16 cellular contexts compared by ENCODE assay signal in the genomic region with DNA sequence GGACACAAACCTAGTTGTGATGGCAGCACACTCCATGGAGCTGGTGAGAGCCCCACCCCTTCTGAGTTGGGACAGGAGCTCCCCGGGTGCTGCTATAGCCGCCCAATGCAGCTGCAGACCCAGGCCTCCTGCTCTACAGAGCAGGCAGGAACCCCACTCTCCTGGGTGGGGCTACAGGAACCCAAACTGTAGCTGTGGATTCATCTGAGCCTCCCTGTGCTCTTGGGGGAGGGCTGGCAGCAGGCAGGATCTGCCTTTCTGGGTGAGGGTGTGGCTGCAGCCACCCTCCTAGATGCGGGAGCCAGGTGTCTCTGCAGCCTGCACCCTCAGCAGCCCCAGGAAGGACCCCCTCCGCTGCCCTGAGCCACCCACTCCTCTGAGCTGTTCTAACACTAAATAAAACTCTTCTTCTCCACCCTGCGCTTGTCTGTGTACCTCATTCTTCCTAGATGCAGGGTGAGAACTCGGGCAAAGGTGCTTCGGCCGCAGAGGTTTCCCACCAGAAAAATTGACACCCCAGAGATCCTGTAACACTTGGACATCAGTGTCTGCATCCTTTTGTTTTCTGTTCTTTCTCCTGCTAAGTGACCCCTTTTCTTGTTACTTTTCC. TPM values are rescaled to one million over a fixed set of nuclear protein-coding genes. Genes with fewer than 3 reads are reported as not detected.
DNase-seq lines count a peak whose midpoint lies in the region; ATAC-seq and TF ChIP-seq lines count a peak whose summit lies in the region.
"Had no signal": no experiment of that assay in that cellular context is flagged by ENCODE, and none has a peak within 500 bp of the region (broad histone marks: within the 10 kb centered on the region; RNA-seq: fewer than 3 reads in every experiment).

No MANE protein-coding gene starts in this region.

- no peaks in the 10 kb centered on the region for H3K9me3 ChIP-seq in SK-N-SH
- H3K9me3 ChIP-seq in gastroesophageal sphincter, result no peaks in the 10 kb centered on the region
- H3K9me3 ChIP-seq: colonic mucosa had no signal

- peak overlapping the region; percentile 51; the same call in 1 of the 2 replicates for H3K4me2 ChIP-seq in SK-N-SH

- intact Hi-C loops in sciatic nerve (cut with DNase I), result no loop called here

- CTCF ChIA-PET in SK-N-SH (lab: Yijun Ruan, JAX), result interaction anchor here (1.2 kb wide), 1 partner anchor 153 kb away, joined by 3 read pairs; no protein-coding TSS in a partner anchor

- TF ChIP-seq POLR2A in gastroesophageal sphincter (IDR thresholded peaks at IDR 0.05), result no peak

- H3K27me3 ChIP-seq in ACC112 (ENCODE audit: insufficient read depth, low read length) (no peaks in the 10 kb centered on the region), SK-N-SH (ENCODE audit: insufficient read depth) (no peaks in the 10 kb centered on the region), gastroesophageal sphincter (no peaks in the 10 kb centered on the region)
- H3K27me3 ChIP-seq: colonic mucosa had no signal

- POLR2A ChIA-PET in SK-N-SH (lab: Yijun Ruan, JAX), result no interaction called here

- H3F3A ChIP-seq in SK-N-SH (replicated peaks; ENCODE audit: insufficient read depth), result peaks cover 6% of the 10 kb centered on the region

- H3K9ac ChIP-seq in SK-N-SH, result peak overlapping the region; percentile 44; the same call in 1 of the 2 replicates

- H3K36me3 ChIP-seq in ACC112 (ENCODE audit: insufficient read depth, low read length) (no peaks in the 10 kb centered on the region), SK-N-SH (replicated peaks in 1 of 2; ENCODE audit: control insufficient read depth in 1 of 2, insufficient read depth in 2 of 2, low read length in 1 of 2) (no peaks in the 10 kb centered on the region), gastroesophageal sphincter (no peaks in the 10 kb centered on the region)
- H3K36me3 ChIP-seq: colonic mucosa had no signal

- TF ChIP-seq CTCF in SK-N-SH (IDR thresholded peaks at IDR 0.05) (no peak), gastroesophageal sphincter (IDR thresholded peaks at IDR 0.05) (no peak)

- no peak overlapping the region for H3K4me3 ChIP-seq in ACC112 (ENCODE audit: low read depth, low read length)
- no peak overlapping the region for H3K4me3 ChIP-seq in SK-N-SH (ENCODE audit: low read depth in 2 of 2, low read length in 1 of 2)
- no peak overlapping the region for H3K4me3 ChIP-seq in gastroesophageal sphincter
- H3K4me3 ChIP-seq: colonic mucosa had no signal

- ATAC-seq in gastroesophageal sphincter (peak; percentile 11), sciatic nerve (peak; percentile 25)

- no peak for TF ChIP-seq EP300 in SK-N-SH (IDR thresholded peaks at IDR 0.05; ENCODE audit: borderline replicate concordance in 1 of 2, low read depth in 1 of 2, low read length in 1 of 2)
- no peak for TF ChIP-seq EP300 in gastroesophageal sphincter (IDR thresholded peaks at IDR 0.05)

- no peaks in the 10 kb centered on the region for H4K20me1 ChIP-seq in SK-N-SH (ENCODE audit: insufficient read depth)

- no peaks in the 10 kb centered on the region for H3K9me2 ChIP-seq in SK-N-SH

- H2AFZ ChIP-seq in ACC112 (ENCODE audit: low read length, unreplicated experiment) (peak overlapping the region; percentile 86), SK-N-SH (ENCODE audit: low read depth) (peak overlapping the region; percentile 94)

- H3K27ac ChIP-seq in ACC112 (ENCODE audit: low read depth, low read length) (no peak overlapping the region), SK-N-SH (ENCODE audit: low read depth in 2 of 2, low read length in 1 of 2) (peak overlapping the region; percentile 44 to 59; a peak in 3 of 4 replicates), gastroesophageal sphincter (peak overlapping the region in 3 of 4 donors; percentile 72 to 74 (median 74))
- H3K27ac ChIP-seq: colonic mucosa had no signal

- no peak for DNase-seq in SK-N-SH
- DNase-seq in sciatic nerve (ENCODE audit: low spot score), result no peak
- DNase-seq in MV-4-11 (lab: John Stamatoyannopoulos, UW), result no peak
- DNase-seq in ureter (ENCODE audit: low spot score), result no peak
- no peak for DNase-seq in HK-2 (ENCODE audit: unreplicated experiment)
- no peak for DNase-seq in mucosa of gallbladder (ENCODE audit: low spot score)
- DNase-seq: activated CD4-positive, alpha-beta T cell treated with anti-CD3 and anti-CD28 coated beads, Interleukin-2, amount 10 ng/mL, durations not matched to agents 7 days and 5 days; activated T-cell treated with anti-CD3 and anti-CD28 coated beads, Interleukin-2, amount 50 U/mL, for 4 hours; colonic mucosa; GF-D8; midbrain; NCI-H1417; NCI-H524; stimulated activated CD4-positive, alpha-beta T cell treated with anti-CD3 and anti-CD28 coated beads, Interleukin-4, amount 100 ng/mL, for 4 hours had no signal

- WGBS in SK-N-SH (ENCODE audit: low lambda C conversion rate), result 90% methylated on average over 7 of the region's 8 CpGs
- WGBS in gastroesophageal sphincter (ENCODE audit: low coverage in 1 of 2), 2 donors, result 80 to 84% methylated on average over 1 to 4 of the region's 8 CpGs

- H3K4me1 ChIP-seq in ACC112 (ENCODE audit: control insufficient read depth, insufficient read depth, low read length, unreplicated experiment) (peaks cover 13% of the 10 kb centered on the region), SK-N-SH (ENCODE audit: control insufficient read depth in 1 of 2, insufficient read depth in 2 of 2, low read depth in 1 of 2, low read length in 1 of 2) (peaks cover 0 to 8% of the 10 kb centered on the region in 2 experiments; a peak in 3 of 4 replicates), gastroesophageal sphincter (peaks cover 0 to 42% (median 13%) of the 10 kb centered on the region in 3 donors)
- H3K4me1 ChIP-seq: colonic mucosa had no signal

- no peak for TF ChIP-seq RAD21 in SK-N-SH (IDR thresholded peaks at IDR 0.05; ENCODE audit: low read length)

- H3K79me2 ChIP-seq in ACC112 (ENCODE audit: control insufficient read depth, insufficient read depth, low read length, unreplicated experiment) (no peaks in the 10 kb centered on the region), SK-N-SH (ENCODE audit: insufficient read depth) (no peaks in the 10 kb centered on the region)

TF ChIP-seq in SK-N-SH, 30 proteins besides CTCF, POLR2A, EP300 and RAD21:
- TF ChIP-seq POLR2AphosphoS5 (IDR thresholded peaks at IDR 0.05; ENCODE audit: low read depth, low read length) (no peak), NFIC (IDR thresholded peaks at IDR 0.05; ENCODE audit: borderline replicate concordance) (no peak), FOSL2 (IDR thresholded peaks at IDR 0.05; ENCODE audit: borderline replicate concordance, low read depth) (no peak), TCF12 (IDR thresholded peaks at IDR 0.05) (no peak), SIN3A (IDR thresholded peaks at IDR 0.05; ENCODE audit: borderline replicate concordance, low read depth, low read length) (no peak), RXRA (IDR thresholded peaks at IDR 0.05; ENCODE audit: borderline replicate concordance, low read depth) (no peak)
TF ChIP-seq in SK-N-SH: peak in this region for 0.

RNA-seq across cellular contexts. Expression of a gene that starts 55.2 kb away (rescaled TPM):
- 18.2 and 23.1 TPM in 2 replicates for polyA plus RNA-seq in SK-N-SH (2012; rRNA removed)
- 20.1 and 21.5 TPM in 2 replicates for polyA plus RNA-seq in SK-N-SH (2012; cell fraction: cytosol; rRNA removed)
- 14.1 and 23.0 TPM in 2 replicates for polyA plus RNA-seq in SK-N-SH (2012; cell fraction: nucleus; rRNA removed)
- total RNA-seq in gastroesophageal sphincter (10 to 100 TPM; 67.7 to 98.9 (median 84.1) TPM), sciatic nerve (72.8 TPM), ureter (57.7 TPM), mucosa of gallbladder (43.0 TPM)
- total RNA-seq: activated CD4-positive, alpha-beta T cell treated with anti-CD3 and anti-CD28 coated beads, Interleukin-2, amount 10 ng/mL, durations not matched to agents 7 days and 5 days had no signal
